In genomic region chr3:164851204-164851603, GRCh38 we compare ENCODE assay signal across 27 cellular contexts.
"Had no signal": no experiment of that assay in that cellular context is flagged by ENCODE, and none has a peak within 500 bp of the region (broad histone marks: within the 10 kb centered on the region; RNA-seq: fewer than 3 reads in every experiment).

No MANE protein-coding gene starts in this region.

- H3K4me3 Mint-ChIP-seq: immature natural killer cell; naive thymus-derived CD8-positive, alpha-beta T cell; nephron; neural crest cell; stimulated activated effector memory CD8-positive, alpha-beta T cell treated with anti-CD3 and anti-CD28 coated beads, Interleukin-12 subunit alpha, Interleukin-12 subunit beta, amount 100 ng/mL, for 72 hours; stimulated activated naive CD8-positive, alpha-beta T cell treated with anti-CD3 and anti-CD28 coated beads, Interleukin-15, Interleukin-2, amounts not matched to agents 100 ng/mL and 50 ng/mL, for 24 hours had no signal

- H3K9me3 Mint-ChIP-seq: nephron, neural crest cell had no signal

- H3K4me1 ChIP-seq: left lung, lower lobe of right lung, pancreas, prostate gland, suprapubic skin, tibial artery, upper lobe of right lung had no signal

- H3K36me3 Mint-ChIP-seq: immature natural killer cell; naive thymus-derived CD8-positive, alpha-beta T cell; stimulated activated effector memory CD8-positive, alpha-beta T cell treated with anti-CD3 and anti-CD28 coated beads, Interleukin-12 subunit alpha, Interleukin-12 subunit beta, amount 100 ng/mL, for 72 hours had no signal

- ATAC-seq: left colon; left lung; lower lobe of right lung; naive thymus-derived CD8-positive, alpha-beta T cell; pancreas; right cardiac atrium; sciatic nerve; stimulated activated effector memory CD8-positive, alpha-beta T cell treated with anti-CD3 and anti-CD28 coated beads, Interleukin-12 subunit alpha, Interleukin-12 subunit beta, amount 100 ng/mL, for 72 hours; upper lobe of right lung had no signal

- H3K9me3 ChIP-seq: left lung, lower lobe of right lung, pancreas, prostate gland, suprapubic skin, thoracic aorta, tibial artery, upper lobe of right lung had no signal

- H3K79me2 ChIP-seq: hepatocyte had no signal

- H3K27ac Mint-ChIP-seq: immature natural killer cell; nephron; stimulated activated effector memory CD8-positive, alpha-beta T cell treated with anti-CD3 and anti-CD28 coated beads, Interleukin-12 subunit alpha, Interleukin-12 subunit beta, amount 100 ng/mL, for 72 hours; stimulated activated naive CD8-positive, alpha-beta T cell treated with anti-CD3 and anti-CD28 coated beads, Interleukin-15, Interleukin-2, amounts not matched to agents 100 ng/mL and 50 ng/mL, for 24 hours had no signal

- DNase-seq: immature natural killer cell; kidney; left colon; left lung; lower lobe of right lung; mammary epithelial cell; mesenchymal stem cell; naive thymus-derived CD8-positive, alpha-beta T cell; nucleus accumbens; pancreas; posterior cingulate gyrus; retina; right cardiac atrium; stimulated activated CD4-positive, alpha-beta T cell treated with anti-CD3 and anti-CD28 coated beads, Interleukin-4, amount 100 ng/mL, for 24 hours; stimulated activated naive CD4-positive, alpha-beta T cell; tibial artery; upper lobe of right lung had no signal

- H3K36me3 ChIP-seq: left lung, lower lobe of right lung, pancreas, prostate gland, suprapubic skin, thoracic aorta, tibial artery, upper lobe of right lung had no signal

- H3K27ac ChIP-seq: hepatocyte, left lung, lower lobe of right lung, pancreas, prostate gland, skin epidermis, suprapubic skin, thoracic aorta, tibial artery, upper lobe of right lung had no signal

- H3K4me1 Mint-ChIP-seq: immature natural killer cell; naive thymus-derived CD8-positive, alpha-beta T cell; nephron; neural crest cell; stimulated activated effector memory CD8-positive, alpha-beta T cell treated with anti-CD3 and anti-CD28 coated beads, Interleukin-12 subunit alpha, Interleukin-12 subunit beta, amount 100 ng/mL, for 72 hours had no signal

- H2AFZ ChIP-seq: hepatocyte had no signal

- H3K4me2 ChIP-seq: hepatocyte had no signal

- H3K27me3 Mint-ChIP-seq: naive thymus-derived CD8-positive, alpha-beta T cell; stimulated activated naive CD8-positive, alpha-beta T cell treated with anti-CD3 and anti-CD28 coated beads, Interleukin-15, Interleukin-2, amounts not matched to agents 100 ng/mL and 50 ng/mL, for 24 hours had no signal

- H3K4me3 ChIP-seq: hepatocyte, left lung, lower lobe of right lung, pancreas, prostate gland, skin epidermis, suprapubic skin, thoracic aorta, tibial artery, upper lobe of right lung had no signal

- H3K27me3 ChIP-seq: hepatocyte, left lung, pancreas, suprapubic skin, tibial artery, upper lobe of right lung had no signal
